In the genomic region with DNA sequence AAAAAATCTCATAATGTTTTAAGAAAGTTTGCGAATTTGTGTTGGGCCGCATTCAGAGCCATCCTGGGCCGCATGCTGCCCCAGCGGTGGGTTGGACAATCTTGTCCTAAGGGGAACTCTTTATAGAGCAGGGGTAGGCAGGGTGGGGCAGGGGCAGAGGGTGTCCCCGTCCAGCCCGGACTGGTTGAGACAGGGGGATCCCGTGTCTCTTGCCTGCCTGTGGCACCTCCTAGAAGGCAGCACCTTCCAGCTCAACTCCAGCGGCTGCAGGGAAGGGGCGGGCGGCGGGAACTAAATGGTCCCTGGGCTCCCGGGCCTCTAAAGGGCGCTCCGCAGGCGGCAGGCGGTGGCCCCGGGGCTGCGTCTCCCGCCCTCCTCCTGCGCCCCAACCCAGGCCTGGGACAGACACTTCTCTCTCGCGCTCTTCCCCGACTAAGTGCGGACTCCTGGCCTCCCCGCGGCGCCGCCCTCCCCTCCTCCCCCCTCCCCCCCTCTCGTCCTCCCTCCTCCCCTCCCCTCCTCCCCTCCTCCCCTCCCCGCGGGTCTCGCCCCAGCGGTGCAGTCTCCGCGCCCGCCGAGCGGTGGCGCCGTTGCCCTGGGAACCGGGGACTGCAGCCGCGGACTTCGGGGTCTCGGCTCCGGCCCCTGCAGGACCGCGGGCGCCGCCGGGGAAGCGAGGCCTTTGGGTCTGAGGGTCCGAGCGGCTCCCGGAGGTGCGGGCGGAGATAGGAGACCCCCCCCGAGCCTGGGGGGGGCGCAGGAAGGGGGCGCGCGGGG, we compare ENCODE assay signal across 2 cellular contexts.
TF ChIP-seq lines count a peak whose summit lies in the region.

No MANE protein-coding gene starts in this region.

TF ChIP-seq in HCT116, 20 proteins besides CTCF, POLR2A, EP300 and RAD21:
- no peak for TF ChIP-seq CEBPB (IDR thresholded peaks at IDR 0.05; ENCODE audit: low read depth)

TF ChIP-seq in H1, 55 proteins besides CTCF, POLR2A, EP300 and RAD21:
- no peak for TF ChIP-seq SP1 (IDR thresholded peaks at IDR 0.05; ENCODE audit: low read depth, low read length)
- TF ChIP-seq TAF7 (optimal IDR thresholded peaks at IDR 0.05; ENCODE audit: borderline replicate concordance, low read depth, low read length): no peak
- 0 out of 2 replicates have a peak, but pooled peaks have one; percentile 14 for TF ChIP-seq CREB1 (IDR thresholded peaks at IDR 0.05)
- TF ChIP-seq BACH1 (IDR thresholded peaks at IDR 0.05; ENCODE audit: low read length): peak; percentile 78
- TF ChIP-seq YY1 (IDR thresholded peaks at IDR 0.05; ENCODE audit: low read depth, low read length): no peak
- peak in 1 of 2 experiments; percentile 94; a peak in 1 of 4 replicates for TF ChIP-seq HDAC2 (IDR thresholded peaks at IDR 0.05; ENCODE audit: borderline replicate concordance in 1 of 2, low read depth in 2 of 2, low read length in 2 of 2)
- no peak for TF ChIP-seq BCL11A (IDR thresholded peaks at IDR 0.05; ENCODE audit: low read depth in 2 of 2, low read length in 2 of 2)
- no peak for TF ChIP-seq MAX (IDR thresholded peaks at IDR 0.05)
- TF ChIP-seq KDM5A (IDR thresholded peaks at IDR 0.05; ENCODE audit: low read length): no peak
